Comparison of ENCODE assay signal across 42 cellular contexts in the genomic region with DNA sequence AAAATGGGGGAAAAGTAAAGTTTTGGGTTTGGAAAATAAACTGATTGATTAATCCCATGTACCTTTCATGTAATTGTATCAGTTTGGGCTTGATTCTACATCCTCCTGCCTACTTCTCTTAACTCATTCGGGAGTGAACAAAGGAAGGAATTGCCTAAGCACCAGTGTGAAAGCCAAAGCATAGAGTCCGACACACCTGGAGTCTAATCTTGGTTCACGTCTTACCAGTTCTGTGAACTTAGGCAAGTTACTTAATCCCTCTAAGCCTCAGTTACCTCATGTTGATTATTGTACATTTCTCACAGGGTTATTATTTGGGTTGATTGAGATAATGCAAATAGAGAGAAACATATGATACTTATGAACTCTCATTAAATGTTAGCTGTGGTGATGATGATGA. TPM values are rescaled to one million over a fixed set of nuclear protein-coding genes. Genes with fewer than 3 reads are reported as not detected.
"Had no signal": no experiment of that assay in that cellular context is flagged by ENCODE, and none has a peak within 500 bp of the region (broad histone marks: within the 10 kb centered on the region; RNA-seq: fewer than 3 reads in every experiment).

No MANE protein-coding gene starts in this region.

- H3K9me3 Mint-ChIP-seq: activated naive CD4-positive, alpha-beta T cell treated with anti-CD3 and anti-CD28 coated beads for 36 hours; activated naive CD4-positive, alpha-beta T cell treated with anti-CD3 and anti-CD28 coated beads, Interleukin-2, amount 10 ng/mL, durations not matched to agents 7 days and 5 days; activated naive CD4-positive, alpha-beta T cell treated with anti-CD3 and anti-CD28 coated beads, Interleukin-2, amount 50 U/mL, for 24 hours; activated naive CD4-positive, alpha-beta T cell treated with anti-CD3 and anti-CD28 coated beads, Interleukin-2, amount 50 U/mL, for 72 hours; activated naive CD8-positive, alpha-beta T cell treated with anti-CD3 and anti-CD28 coated beads for 36 hours; activated naive CD8-positive, alpha-beta T cell treated with anti-CD3 and anti-CD28 coated beads, Interleukin-2, amount 10 ng/mL, durations not matched to agents 7 days and 5 days; activated naive CD8-positive, alpha-beta T cell treated with anti-CD3 and anti-CD28 coated beads, Interleukin-2, amount 50 U/mL, for 24 hours; activated T-cell treated with anti-CD3 and anti-CD28 coated beads, Interleukin-2, amount 50 U/mL, for 24 hours; activated T-cell treated with anti-CD3 and anti-CD28 coated beads, Interleukin-2, amount 50 U/mL, for 4 hours; activated T-cell treated with anti-CD3 and anti-CD28 coated beads, Interleukin-2, amount 50 U/mL, for 72 hours; activated T-helper 1 cell treated with anti-CD3 and anti-CD28 coated beads, Interleukin-12 subunit alpha, Interleukin-12 subunit beta, Interleukin-2, Interleukin-4 antibody, amounts not matched to agents 30 ng/mL and 10 ng/mL and 1 ng/mL, durations not matched to agents 14 hours and 24 hours and 36 hours; activated T-helper 17 cell treated with anti-CD3 and anti-CD28 coated beads, Interleukin-2, amount 50 U/mL, for 72 hours; activated T-helper 2 cell treated with anti-CD3 and anti-CD28 coated beads, Interferon-gamma antibody, Interleukin-2, Interleukin-4, amounts not matched to agents 10 μg/mL and 5 μg/mL and 100 μg/mL, durations not matched to agents 14 hours and 24 hours and 36 hours; central memory CD8-positive, alpha-beta T cell had no signal

- H3K36me3 ChIP-seq: adrenal gland, ascending aorta, brain microvascular endothelial cell, breast epithelium, cardiac muscle cell had no signal

- H3K4me1 ChIP-seq: adrenal gland, ascending aorta, body of pancreas, breast epithelium had no signal

- DNase-seq: activated effector memory CD4-positive, alpha-beta T cell treated with anti-CD3 and anti-CD28 coated beads, Interleukin-2, amount 50 U/mL, for 16 hours; activated effector memory CD4-positive, alpha-beta T cell treated with Interleukin-2 at 50 U/mL for 16 hours; activated gamma-delta T cell; activated gamma-delta T cell treated with Interleukin-2 at 50 U/mL for 16 hours; activated naive CD4-positive, alpha-beta T cell; activated naive CD4-positive, alpha-beta T cell treated with anti-CD3 and anti-CD28 coated beads for 36 hours; activated naive CD4-positive, alpha-beta T cell treated with anti-CD3 and anti-CD28 coated beads, Interleukin-2, amount 10 ng/mL, durations not matched to agents 7 days and 5 days; activated naive CD4-positive, alpha-beta T cell treated with anti-CD3 and anti-CD28 coated beads, Interleukin-2, amount 50 U/mL, for 16 hours; activated naive CD4-positive, alpha-beta T cell treated with Interleukin-2 at 50 U/mL for 16 hours; activated naive CD8-positive, alpha-beta T cell treated with anti-CD3 and anti-CD28 coated beads for 36 hours; activated naive CD8-positive, alpha-beta T cell treated with anti-CD3 and anti-CD28 coated beads, Interleukin-2, amount 10 ng/mL, durations not matched to agents 7 days and 5 days; activated naive CD8-positive, alpha-beta T cell treated with anti-CD3 and anti-CD28 coated beads, Interleukin-2, amount 50 U/mL, for 24 hours; activated T-cell treated with anti-CD3 and anti-CD28 coated beads, Interleukin-2, amount 50 U/mL, for 1 hour; activated T-cell treated with anti-CD3 and anti-CD28 coated beads, Interleukin-2, amount 50 U/mL, for 24 hours; activated T-cell treated with anti-CD3 and anti-CD28 coated beads, Interleukin-2, amount 50 U/mL, for 4 hours; activated T-cell treated with anti-CD3 and anti-CD28 coated beads, Interleukin-2, amount 50 U/mL, for 48 hours; activated T-cell treated with anti-CD3 and anti-CD28 coated beads, Interleukin-2, amount 50 U/mL, for 72 hours; adrenal gland; amniotic stem cell; amygdala; anterior cingulate cortex; aorta; body of pancreas; brain microvascular endothelial cell; central memory CD4-positive, alpha-beta T cell; cerebellar nuclear complex had no signal

- H3K27me3 Mint-ChIP-seq: activated naive CD4-positive, alpha-beta T cell treated with anti-CD3 and anti-CD28 coated beads, Interleukin-2, amount 10 ng/mL, durations not matched to agents 7 days and 5 days; activated naive CD8-positive, alpha-beta T cell; activated naive CD8-positive, alpha-beta T cell treated with anti-CD3 and anti-CD28 coated beads for 36 hours; activated naive CD8-positive, alpha-beta T cell treated with anti-CD3 and anti-CD28 coated beads, Interleukin-2, amount 10 ng/mL, durations not matched to agents 7 days and 5 days; activated naive CD8-positive, alpha-beta T cell treated with anti-CD3 and anti-CD28 coated beads, Interleukin-2, amount 50 U/mL, for 24 hours; activated T-cell treated with anti-CD3 and anti-CD28 coated beads, Interleukin-2, amount 50 U/mL, for 24 hours; brain; central memory CD8-positive, alpha-beta T cell had no signal

- H3K27ac Mint-ChIP-seq: activated naive CD4-positive, alpha-beta T cell treated with anti-CD3 and anti-CD28 coated beads for 36 hours; activated naive CD4-positive, alpha-beta T cell treated with anti-CD3 and anti-CD28 coated beads, Interleukin-2, amount 10 ng/mL, durations not matched to agents 7 days and 5 days; activated naive CD4-positive, alpha-beta T cell treated with anti-CD3 and anti-CD28 coated beads, Interleukin-2, amount 50 U/mL, for 24 hours; activated naive CD4-positive, alpha-beta T cell treated with anti-CD3 and anti-CD28 coated beads, Interleukin-2, amount 50 U/mL, for 72 hours; activated naive CD8-positive, alpha-beta T cell; activated naive CD8-positive, alpha-beta T cell treated with anti-CD3 and anti-CD28 coated beads for 36 hours; activated naive CD8-positive, alpha-beta T cell treated with anti-CD3 and anti-CD28 coated beads, Interleukin-2, amount 10 ng/mL, durations not matched to agents 7 days and 5 days; activated naive CD8-positive, alpha-beta T cell treated with anti-CD3 and anti-CD28 coated beads, Interleukin-2, amount 50 U/mL, for 24 hours; activated T-cell treated with anti-CD3 and anti-CD28 coated beads, Interleukin-2, amount 50 U/mL, for 24 hours; activated T-cell treated with anti-CD3 and anti-CD28 coated beads, Interleukin-2, amount 50 U/mL, for 72 hours; activated T-helper 1 cell treated with anti-CD3 and anti-CD28 coated beads, Interleukin-12 subunit alpha, Interleukin-12 subunit beta, Interleukin-2, Interleukin-4 antibody, amounts not matched to agents 30 ng/mL and 10 ng/mL and 1 ng/mL, durations not matched to agents 14 hours and 24 hours and 36 hours; activated T-helper 17 cell treated with anti-CD3 and anti-CD28 coated beads, Interleukin-2, amount 50 U/mL, for 72 hours; activated T-helper 2 cell treated with anti-CD3 and anti-CD28 coated beads, Interferon-gamma antibody, Interleukin-2, Interleukin-4, amounts not matched to agents 10 μg/mL and 5 μg/mL and 100 μg/mL, durations not matched to agents 14 hours and 24 hours and 36 hours; brain had no signal

- H3K4me3 ChIP-seq: adrenal gland, ascending aorta, body of pancreas, breast epithelium, cardiac muscle cell had no signal

- H3K4me3 Mint-ChIP-seq: activated naive CD4-positive, alpha-beta T cell treated with anti-CD3 and anti-CD28 coated beads for 36 hours; activated naive CD4-positive, alpha-beta T cell treated with anti-CD3 and anti-CD28 coated beads, Interleukin-2, amount 10 ng/mL, durations not matched to agents 7 days and 5 days; activated naive CD4-positive, alpha-beta T cell treated with anti-CD3 and anti-CD28 coated beads, Interleukin-2, amount 50 U/mL, for 24 hours; activated naive CD8-positive, alpha-beta T cell; activated naive CD8-positive, alpha-beta T cell treated with anti-CD3 and anti-CD28 coated beads for 36 hours; activated naive CD8-positive, alpha-beta T cell treated with anti-CD3 and anti-CD28 coated beads, Interleukin-2, amount 10 ng/mL, durations not matched to agents 7 days and 5 days; activated naive CD8-positive, alpha-beta T cell treated with anti-CD3 and anti-CD28 coated beads, Interleukin-2, amount 50 U/mL, for 24 hours; activated T-cell treated with anti-CD3 and anti-CD28 coated beads, Interleukin-2, amount 50 U/mL, for 24 hours; activated T-cell treated with anti-CD3 and anti-CD28 coated beads, Interleukin-2, amount 50 U/mL, for 4 hours; activated T-cell treated with anti-CD3 and anti-CD28 coated beads, Interleukin-2, amount 50 U/mL, for 72 hours; activated T-helper 1 cell treated with anti-CD3 and anti-CD28 coated beads, Interleukin-12 subunit alpha, Interleukin-12 subunit beta, Interleukin-2, Interleukin-4 antibody, amounts not matched to agents 30 ng/mL and 10 ng/mL and 1 ng/mL, durations not matched to agents 14 hours and 24 hours and 36 hours; activated T-helper 17 cell treated with anti-CD3 and anti-CD28 coated beads, Interleukin-2, amount 50 U/mL, for 72 hours; brain; central memory CD8-positive, alpha-beta T cell had no signal

- H3K4me1 Mint-ChIP-seq: activated naive CD4-positive, alpha-beta T cell treated with anti-CD3 and anti-CD28 coated beads, Interleukin-2, amount 10 ng/mL, durations not matched to agents 7 days and 5 days; activated naive CD4-positive, alpha-beta T cell treated with anti-CD3 and anti-CD28 coated beads, Interleukin-2, amount 50 U/mL, for 24 hours; activated naive CD8-positive, alpha-beta T cell treated with anti-CD3 and anti-CD28 coated beads for 36 hours; activated naive CD8-positive, alpha-beta T cell treated with anti-CD3 and anti-CD28 coated beads, Interleukin-2, amount 10 ng/mL, durations not matched to agents 7 days and 5 days; activated naive CD8-positive, alpha-beta T cell treated with anti-CD3 and anti-CD28 coated beads, Interleukin-2, amount 50 U/mL, for 24 hours; activated T-helper 17 cell treated with anti-CD3 and anti-CD28 coated beads, Interleukin-2, amount 50 U/mL, for 72 hours; brain; central memory CD8-positive, alpha-beta T cell had no signal

- H3K27ac ChIP-seq: adrenal gland, ascending aorta, body of pancreas, brain microvascular endothelial cell, breast epithelium, cardiac muscle cell had no signal

- ATAC-seq: activated naive CD4-positive, alpha-beta T cell treated with anti-CD3 and anti-CD28 coated beads, Interleukin-2, amount 50 U/mL, for 72 hours; activated naive CD8-positive, alpha-beta T cell treated with anti-CD3 and anti-CD28 coated beads, Interleukin-2, amount 50 U/mL, for 24 hours; activated T-cell treated with anti-CD3 and anti-CD28 coated beads, Interleukin-2, amount 50 U/mL, for 4 hours; activated T-cell treated with anti-CD3 and anti-CD28 coated beads, Interleukin-2, amount 50 U/mL, for 72 hours; activated T-helper 17 cell treated with anti-CD3 and anti-CD28 coated beads, Interleukin-2, amount 50 U/mL, for 72 hours; body of pancreas had no signal

- H3K27me3 ChIP-seq: adrenal gland, ascending aorta, body of pancreas, brain microvascular endothelial cell, breast epithelium, cardiac muscle cell had no signal

- H3K36me3 Mint-ChIP-seq: activated naive CD4-positive, alpha-beta T cell treated with anti-CD3 and anti-CD28 coated beads, Interleukin-2, amount 10 ng/mL, durations not matched to agents 7 days and 5 days; activated naive CD4-positive, alpha-beta T cell treated with anti-CD3 and anti-CD28 coated beads, Interleukin-2, amount 50 U/mL, for 24 hours; activated naive CD4-positive, alpha-beta T cell treated with anti-CD3 and anti-CD28 coated beads, Interleukin-2, amount 50 U/mL, for 72 hours; activated naive CD8-positive, alpha-beta T cell; activated naive CD8-positive, alpha-beta T cell treated with anti-CD3 and anti-CD28 coated beads for 36 hours; activated naive CD8-positive, alpha-beta T cell treated with anti-CD3 and anti-CD28 coated beads, Interleukin-2, amount 10 ng/mL, durations not matched to agents 7 days and 5 days; brain had no signal

RNA-seq across cellular contexts. Expression of a gene that starts 41.1 kb away (rescaled TPM):
- total RNA-seq: activated naive CD4-positive, alpha-beta T cell treated with anti-CD3 and anti-CD28 coated beads for 36 hours; activated naive CD4-positive, alpha-beta T cell treated with anti-CD3 and anti-CD28 coated beads, Interleukin-2, amount 50 U/mL, for 72 hours; activated naive CD8-positive, alpha-beta T cell treated with anti-CD3 and anti-CD28 coated beads for 36 hours; activated naive CD8-positive, alpha-beta T cell treated with anti-CD3 and anti-CD28 coated beads, Interleukin-2, amount 10 ng/mL, durations not matched to agents 7 days and 5 days; activated T-cell treated with anti-CD3 and anti-CD28 coated beads, Interleukin-2, amount 50 U/mL, for 4 hours; activated T-cell treated with anti-CD3 and anti-CD28 coated beads, Interleukin-2, amount 50 U/mL, for 72 hours; activated T-helper 1 cell treated with anti-CD3 and anti-CD28 coated beads, Interleukin-12 subunit alpha, Interleukin-12 subunit beta, Interleukin-2, Interleukin-4 antibody, amounts not matched to agents 30 ng/mL and 10 ng/mL and 1 ng/mL, durations not matched to agents 14 hours and 24 hours and 36 hours; activated T-helper 17 cell treated with anti-CD3 and anti-CD28 coated beads, Interleukin-2, amount 50 U/mL, for 72 hours; activated T-helper 2 cell treated with anti-CD3 and anti-CD28 coated beads, Interferon-gamma antibody, Interleukin-2, Interleukin-4, amounts not matched to agents 10 μg/mL and 5 μg/mL and 100 μg/mL, durations not matched to agents 14 hours and 24 hours and 36 hours; adrenal gland; aorta; ascending aorta; astrocyte; body of pancreas; breast epithelium; bronchial epithelial cell; cardiac muscle cell; cardiac septum; cerebellum; chondrocyte had no signal
